ENCODE assay signal across 5 cellular contexts in the genomic region with DNA sequence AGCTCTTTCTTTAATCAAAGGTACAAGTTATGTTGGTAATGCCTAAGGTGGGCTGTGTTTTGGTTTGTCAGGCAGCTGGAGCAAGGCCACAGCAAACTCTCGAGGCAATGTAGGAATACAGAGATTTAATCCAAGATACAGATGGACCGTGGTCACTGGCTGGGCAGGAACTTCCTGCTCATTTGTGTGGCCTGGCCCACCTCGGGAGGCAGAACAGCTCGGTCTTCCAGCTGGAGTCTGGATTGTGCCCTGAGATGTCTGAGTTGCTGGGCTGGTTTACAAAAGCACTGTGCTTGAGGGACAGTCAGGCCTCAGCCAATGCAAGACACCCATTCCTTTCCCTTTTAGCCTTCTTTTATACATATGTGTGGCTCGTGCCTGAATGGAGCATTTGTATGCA.
"Had no signal": no experiment of that assay in that cellular context is flagged by ENCODE, and none has a peak within 500 bp of the region (broad histone marks: within the 10 kb centered on the region; RNA-seq: fewer than 3 reads in every experiment).

No MANE protein-coding gene starts in this region.

- H3K9me3 Mint-ChIP-seq: H9 had no signal

- H3K4me3 Mint-ChIP-seq: H9 had no signal

- H3K4me3 ChIP-seq: GM23248, K562 had no signal

- H3K27ac ChIP-seq: GM23248 had no signal

- ATAC-seq: K562 had no signal

- H3K27ac Mint-ChIP-seq: H9 had no signal

- DNase-seq: GM23248, H9, HCEC 1CT, IMR-90 had no signal
